Comparison of ENCODE assay signal across 1 cellular context in the genomic region with DNA sequence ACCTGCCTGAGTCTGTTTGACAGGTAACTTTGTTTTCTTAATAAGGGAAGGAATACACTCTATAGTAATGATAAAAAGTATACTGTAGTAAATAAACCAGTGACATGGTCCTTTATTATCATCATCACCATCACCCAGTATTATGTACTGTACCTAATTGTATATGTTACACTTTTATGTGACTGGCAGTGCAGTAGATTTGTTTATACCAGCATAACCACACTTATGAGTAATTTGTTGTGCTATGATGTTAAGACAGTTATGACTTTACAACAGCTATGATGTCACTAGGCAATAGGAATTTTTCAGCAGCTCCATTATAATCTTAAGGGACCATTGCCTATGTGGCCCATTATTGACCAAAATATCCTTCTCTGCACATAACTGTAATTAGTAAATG.
TF ChIP-seq lines count a peak whose summit lies in the region.

No MANE protein-coding gene starts in this region.

TF ChIP-seq in IMR-90, 13 proteins besides CTCF, POLR2A, EP300 and RAD21 (continued from another document):
- no peak for TF ChIP-seq USF2 (IDR thresholded peaks at IDR 0.05; ENCODE audit: low read depth, low read length)
TF ChIP-seq in IMR-90: peak in this region for 0.
